Comparison of ENCODE assay signal across 8 cellular contexts in genomic region chr3:11096266-11097135, GRCh38. TPM values are rescaled to one million over a fixed set of nuclear protein-coding genes. Genes with fewer than 3 reads are reported as not detected.
DNase-seq lines count a peak whose midpoint lies in the region; ATAC-seq and TF ChIP-seq lines count a peak whose summit lies in the region.

No MANE protein-coding gene starts in this region.

- peak overlapping the region; percentile 88 for H3K4me2 ChIP-seq in PC-9

- H3K27ac ChIP-seq in PC-9 (peak overlapping the region; percentile 54; the same call in 1 of the 2 replicates), thyroid gland (peak overlapping the region in 1 of 3 donors; percentile 6)

- WGBS in thyroid gland, 2 donors: 17 to 19% methylated on average over 11 to 23 of the region's 23 CpGs

- H3K36me3 Mint-ChIP-seq in glutamatergic neuron (ENCODE audit: unreplicated experiment): peaks cover 4% of the 10 kb centered on the region
- no peaks in the 10 kb centered on the region for H3K36me3 Mint-ChIP-seq in osteocyte (ENCODE audit: unreplicated experiment)

- TF ChIP-seq CTCF in PC-9 (conservative IDR thresholded peaks at IDR 0.05): no peak
- no peak for TF ChIP-seq CTCF in glutamatergic neuron (IDR thresholded peaks at IDR 0.05; ENCODE audit: partially characterized antibody, unreplicated experiment)
- TF ChIP-seq CTCF in osteocyte (IDR thresholded peaks at IDR 0.05): no peak
- TF ChIP-seq CTCF in thyroid gland (IDR thresholded peaks at IDR 0.05): no peak

- H3K9me3 ChIP-seq in PC-9 (ENCODE audit: insufficient read depth, low read depth) (no peaks in the 10 kb centered on the region), thyroid gland (no peaks in the 10 kb centered on the region)

- no peak for TF ChIP-seq POLR2A in thyroid gland (IDR thresholded peaks at IDR 0.05)

- H4K20me1 ChIP-seq in PC-9 (ENCODE audit: insufficient read depth): no peaks in the 10 kb centered on the region

- no peak for ATAC-seq in GM21526 (IDR thresholded peaks at IDR 0.05; ENCODE audit: low FRiP score, unreplicated experiment)
- ATAC-seq in HG02571 (IDR thresholded peaks at IDR 0.05; ENCODE audit: unreplicated experiment): no peak

- BruUV-seq in PC-9 (replicated peaks; lab: Mats Ljungman, UMichigan): no TSS peak

- POLR2A ChIA-PET in PC-9 (lab: Charles Lee; ENCODE audit: unreplicated experiment): interaction anchor here (0.6 to 1.1 kb wide), 3 partner anchors 40 to 1459 kb away, joined by 4 to 20 read pairs (median 9); no protein-coding TSS in a partner anchor

- CTCF ChIA-PET in PC-9 (lab: Charles Lee): interaction anchor here (0.7 kb wide), 1 partner anchor 36 kb away, joined by 3 read pairs; no protein-coding TSS in a partner anchor

- H3K27me3 Mint-ChIP-seq in glutamatergic neuron (ENCODE audit: unreplicated experiment) (peaks cover 2% of the 10 kb centered on the region), osteocyte (ENCODE audit: unreplicated experiment) (no peaks in the 10 kb centered on the region)

- DNase-seq in H4 (ENCODE audit: low spot score) (peak; percentile 84), PC-9 (peak; percentile 55 to 75), glutamatergic neuron (peak; percentile 55), osteocyte (ENCODE audit: extremely low spot score, unreplicated experiment) (peak; percentile 92), thyroid gland (peak; percentile 42 to 50)
- peak; percentile 74 for DNase-seq in activated naive CD4-positive, alpha-beta T cell treated with Interleukin-2 at 50 U/mL for 16 hours

- peak overlapping the region; percentile 73 for H2AFZ ChIP-seq in PC-9

- H3K9me3 Mint-ChIP-seq in glutamatergic neuron (ENCODE audit: unreplicated experiment) (peaks cover 3% of the 10 kb centered on the region), osteocyte (ENCODE audit: unreplicated experiment) (no peaks in the 10 kb centered on the region)

- H3K4me3 Mint-ChIP-seq in glutamatergic neuron (ENCODE audit: unreplicated experiment) (no peak overlapping the region), osteocyte (ENCODE audit: unreplicated experiment) (peak overlapping the region; percentile 63)

- intact Hi-C loops in PC-9 (cut with micrococcal nuclease; ENCODE audit: unreplicated experiment): loop anchor here (2.0 kb wide), 2 partner anchors 40 to 50 kb away; no protein-coding TSS in a partner anchor
- intact Hi-C loops in thyroid gland (cut with DNase I): no loop called here

- H3K4me3 ChIP-seq in PC-9 (peak overlapping the region; percentile 53), thyroid gland (replicated peaks in 1 of 3) (no peak overlapping the region)

- H3K4me1 ChIP-seq in PC-9 (replicated peaks; ENCODE audit: insufficient read depth) (peaks cover 13% of the 10 kb centered on the region), thyroid gland (peaks cover 0 to 12% of the 10 kb centered on the region in 2 donors)

- H3K36me3 ChIP-seq in PC-9 (ENCODE audit: low read depth): no peaks in the 10 kb centered on the region
- H3K36me3 ChIP-seq in thyroid gland: no peaks in the 10 kb centered on the region

- no peaks in the 10 kb centered on the region for H3K27me3 ChIP-seq in PC-9 (ENCODE audit: insufficient read depth, low read depth)
- H3K27me3 ChIP-seq in thyroid gland: no peaks in the 10 kb centered on the region

- no peaks in the 10 kb centered on the region for H3K9me2 ChIP-seq in PC-9 (ENCODE audit: insufficient read depth)

- H3F3A ChIP-seq in PC-9 (ENCODE audit: insufficient read depth, low read depth): peaks cover 5% of the 10 kb centered on the region; the same call in 1 of the 2 replicates

- H3K4me1 Mint-ChIP-seq in glutamatergic neuron (ENCODE audit: low read depth, unreplicated experiment): no peaks in the 10 kb centered on the region
- peaks cover 27% of the 10 kb centered on the region for H3K4me1 Mint-ChIP-seq in osteocyte (ENCODE audit: unreplicated experiment)

- H3K27ac Mint-ChIP-seq in glutamatergic neuron (ENCODE audit: unreplicated experiment) (no peak overlapping the region), osteocyte (ENCODE audit: unreplicated experiment) (peak overlapping the region; percentile 93)

- no peaks in the 10 kb centered on the region for H3K79me2 ChIP-seq in PC-9 (ENCODE audit: low read depth)

RNA-seq across cellular contexts. Expression of gene HRH1, which starts 57.8 kb away (rescaled TPM):
- total RNA-seq in H4 (2014; rRNA removed; shearing (Covaris generic)): 1.9 and 3.9 TPM in 2 replicates
- total RNA-seq in PC-9 (2021) (7.4 and 9.2 TPM in 2 replicates), glutamatergic neuron (ENCODE audit: unreplicated experiment) (not detected), osteocyte (28.6 and 30.3 TPM in 2 replicates), thyroid gland (1 to 10 TPM in 3 of 4 donors, not detected in 1; 1.9 to 2.6 (median 2.4) TPM)
